In the genomic region with DNA sequence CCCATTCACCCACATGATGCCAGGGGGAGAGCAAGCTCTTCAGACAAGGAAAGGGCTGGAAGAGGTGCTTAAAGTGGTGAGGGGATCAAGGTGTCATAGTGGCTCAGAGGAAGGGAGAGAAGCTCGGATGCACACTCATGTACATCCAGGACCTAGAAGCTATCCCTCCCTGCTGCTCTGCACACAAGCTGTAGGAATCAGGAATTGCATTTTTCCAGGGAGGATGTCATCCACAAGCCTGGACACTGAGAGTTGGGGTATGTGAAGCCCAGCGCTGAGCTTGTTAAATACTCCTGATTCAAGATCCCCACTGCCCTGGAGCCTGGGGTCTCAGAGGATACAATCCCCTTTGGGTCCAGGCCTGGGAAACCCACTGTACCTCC, we compare ENCODE assay signal across 17 cellular contexts.
"Had no signal": no experiment of that assay in that cellular context is flagged by ENCODE, and none has a peak within 500 bp of the region (broad histone marks: within the 10 kb centered on the region; RNA-seq: fewer than 3 reads in every experiment).

No MANE protein-coding gene starts in this region.

- H3K9me3 ChIP-seq: upper lobe of left lung had no signal

- H3K27ac ChIP-seq: upper lobe of left lung had no signal

- H3K27me3 ChIP-seq: upper lobe of left lung had no signal

- H3K9me3 Mint-ChIP-seq: activated B cell treated with CpG ODN at 0.5 μM for 24 hours; activated CD4-positive, alpha-beta memory T cell treated with anti-CD3 and anti-CD28 coated beads, Interleukin-2, amount 10 ng/mL, durations not matched to agents 7 days and 5 days; activated naive CD4-positive, alpha-beta T cell treated with anti-CD3 and anti-CD28 coated beads, Interleukin-2, amount 10 ng/mL, durations not matched to agents 7 days and 5 days; natural killer cell treated with Interleukin-12 subunit alpha and Interleukin-12 subunit beta and Interleukin-15 and Interleukin-18, amount 100 ng/mL, for 72 hours had no signal

- H3K4me1 Mint-ChIP-seq: activated CD4-positive, alpha-beta memory T cell treated with anti-CD3 and anti-CD28 coated beads, Interleukin-2, amount 10 ng/mL, durations not matched to agents 7 days and 5 days; activated naive CD4-positive, alpha-beta T cell treated with anti-CD3 and anti-CD28 coated beads, Interleukin-2, amount 10 ng/mL, durations not matched to agents 7 days and 5 days had no signal

- ATAC-seq: sciatic nerve; stimulated activated naive CD8-positive, alpha-beta T cell treated with anti-CD3 and anti-CD28 coated beads, Interleukin-15, Interleukin-2, amounts not matched to agents 100 U/mL and 50 U/mL, for 24 hours had no signal

- H3K36me3 Mint-ChIP-seq: activated naive CD4-positive, alpha-beta T cell treated with anti-CD3 and anti-CD28 coated beads, Interleukin-2, amount 10 ng/mL, durations not matched to agents 7 days and 5 days; natural killer cell treated with Interleukin-12 subunit alpha and Interleukin-12 subunit beta and Interleukin-15 and Interleukin-18, amount 100 ng/mL, for 72 hours had no signal

- H3K4me3 Mint-ChIP-seq: activated B cell treated with CpG ODN at 0.5 μM for 24 hours; activated CD4-positive, alpha-beta memory T cell treated with anti-CD3 and anti-CD28 coated beads, Interleukin-2, amount 10 ng/mL, durations not matched to agents 7 days and 5 days; activated naive CD4-positive, alpha-beta T cell treated with anti-CD3 and anti-CD28 coated beads, Interleukin-2, amount 10 ng/mL, durations not matched to agents 7 days and 5 days; natural killer cell treated with Interleukin-12 subunit alpha and Interleukin-12 subunit beta and Interleukin-15 and Interleukin-18, amount 100 ng/mL, for 72 hours had no signal

- H3K4me3 ChIP-seq: upper lobe of left lung had no signal

- DNase-seq: activated B cell treated with CpG ODN at 0.5 μM for 24 hours; activated CD4-positive, alpha-beta memory T cell treated with anti-CD3 and anti-CD28 coated beads, Interleukin-2, amount 10 ng/mL, durations not matched to agents 7 days and 5 days; activated CD4-positive, alpha-beta T cell treated with anti-CD3 and anti-CD28 coated beads for 4 hours; activated effector memory CD4-positive, alpha-beta T cell treated with anti-CD3 and anti-CD28 coated beads, Interleukin-2, amount 50 U/mL, for 16 hours; activated naive CD4-positive, alpha-beta T cell treated with anti-CD3 and anti-CD28 coated beads, Interleukin-2, amount 10 ng/mL, durations not matched to agents 7 days and 5 days; amygdala; dermis blood vessel endothelial cell; effector CD8-positive, alpha-beta T cell; erythroblast; nucleus accumbens; small intestine; stimulated activated CD4-positive, alpha-beta T cell treated with anti-CD3 and anti-CD28 coated beads, Interleukin-15, amount 100 ng/mL, for 24 hours; stimulated activated naive CD8-positive, alpha-beta T cell treated with anti-CD3 and anti-CD28 coated beads, Interleukin-15, Interleukin-2, amounts not matched to agents 100 U/mL and 50 U/mL, for 24 hours; T1000; upper lobe of left lung had no signal

- H3K27ac Mint-ChIP-seq: activated B cell treated with CpG ODN at 0.5 μM for 24 hours; activated CD4-positive, alpha-beta memory T cell treated with anti-CD3 and anti-CD28 coated beads, Interleukin-2, amount 10 ng/mL, durations not matched to agents 7 days and 5 days; activated naive CD4-positive, alpha-beta T cell treated with anti-CD3 and anti-CD28 coated beads, Interleukin-2, amount 10 ng/mL, durations not matched to agents 7 days and 5 days had no signal

- H3K36me3 ChIP-seq: upper lobe of left lung had no signal

- H3K4me1 ChIP-seq: upper lobe of left lung had no signal
